Comparison of ENCODE assay signal across 18 cellular contexts in the genomic region with DNA sequence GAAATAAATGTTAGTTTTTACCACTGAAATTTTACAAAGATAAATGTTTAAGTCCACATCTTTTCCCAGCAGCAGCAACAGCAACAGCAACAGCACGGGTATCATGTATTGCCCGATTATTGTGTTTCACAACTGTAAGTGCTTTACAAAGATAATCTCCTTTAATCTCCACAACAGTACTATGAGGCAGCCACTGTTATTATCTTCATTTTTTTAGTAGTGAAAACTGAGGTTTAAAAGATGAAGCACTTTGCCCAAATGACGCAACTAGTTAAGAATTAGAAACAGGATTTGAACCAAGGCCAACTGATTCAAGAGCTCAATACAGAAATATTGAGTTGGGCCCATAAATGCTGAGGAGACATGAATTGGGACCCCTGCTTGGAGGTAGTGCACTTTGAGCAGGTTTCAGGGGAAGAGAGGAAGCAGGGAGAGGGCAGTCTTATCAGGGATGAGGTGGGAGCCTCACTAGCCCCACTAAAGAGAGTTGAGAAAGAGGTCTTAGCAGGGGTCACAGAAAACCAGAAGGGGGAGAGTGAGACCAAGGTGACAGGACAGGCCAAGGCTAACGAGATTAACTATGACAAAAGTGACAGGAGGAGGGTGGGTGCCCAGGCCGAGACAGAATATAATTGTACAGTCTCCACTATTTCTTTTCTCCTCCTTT. TPM values are rescaled to one million over a fixed set of nuclear protein-coding genes. Genes with fewer than 3 reads are reported as not detected.
DNase-seq lines count a peak whose midpoint lies in the region; ATAC-seq and TF ChIP-seq lines count a peak whose summit lies in the region.
"Had no signal": no experiment of that assay in that cellular context is flagged by ENCODE, and none has a peak within 500 bp of the region (broad histone marks: within the 10 kb centered on the region; RNA-seq: fewer than 3 reads in every experiment).

No MANE protein-coding gene starts in this region.

- POLR2A ChIA-PET in activated CD8-positive, alpha-beta T cell treated with anti-CD3 and anti-CD28 coated beads, Interleukin-2, amount 10 ng/mL, durations not matched to agents 7 days and 5 days (lab: Charles Lee), result interaction anchor here (0.6 kb wide), 1 partner anchor 9 kb away, joined by 3 read pairs; no protein-coding TSS in a partner anchor
- POLR2A ChIA-PET in activated CD8-positive, alpha-beta T cell treated with anti-CD3 and anti-CD28 coated beads for 36 hours (lab: Charles Lee), result interaction anchor here (0.5 kb wide), 1 partner anchor 945 kb away, joined by 3 read pairs; no protein-coding TSS in a partner anchor

- no peaks in the 10 kb centered on the region for H3K9me3 Mint-ChIP-seq in activated CD8-positive, alpha-beta T cell treated with anti-CD3 and anti-CD28 coated beads, Interleukin-2, amount 10 ng/mL, durations not matched to agents 7 days and 5 days (ENCODE audit: insufficient read depth)
- no peaks in the 10 kb centered on the region for H3K9me3 Mint-ChIP-seq in activated CD8-positive, alpha-beta T cell treated with anti-CD3 and anti-CD28 coated beads for 36 hours

- intact Hi-C loops in activated CD8-positive, alpha-beta T cell treated with anti-CD3 and anti-CD28 coated beads for 36 hours (cut with micrococcal nuclease), result no loop called here

- DNase-seq in activated CD8-positive, alpha-beta T cell treated with anti-CD3 and anti-CD28 coated beads, Interleukin-2, amount 10 ng/mL, durations not matched to agents 7 days and 5 days, result peak; percentile 9
- DNase-seq in activated CD8-positive, alpha-beta T cell treated with anti-CD3 and anti-CD28 coated beads for 36 hours, result no peak
- peak; percentile 81 for DNase-seq in OCI-M1 (lab: John Stamatoyannopoulos, UW)
- peak; percentile 2 for DNase-seq in fibroblast of the aortic adventitia (ENCODE audit: low read depth)
- peak; percentile 11 for DNase-seq in retinal pigment epithelial cell (ENCODE audit: low read depth)
- no peak for DNase-seq in NCI-H526 (lab: John Stamatoyannopoulos, UW)
- DNase-seq in GM03348 (ENCODE audit: low spot score), result no peak
- no peak for DNase-seq in activated T-cell treated with anti-CD3 and anti-CD28 coated beads, Interleukin-2, amount 50 U/mL, for 48 hours
- DNase-seq: CD4-positive, CD25-positive, alpha-beta regulatory T cell; DMS79; KBM-7; NCI-H1092; NCI-H1694 treated with DMSO at 0.1 percent for 48 hours; NCI-H748 treated with DMSO at 0.1 percent for 48 hours had no signal

- no peak for ATAC-seq in activated CD8-positive, alpha-beta T cell treated with anti-CD3 and anti-CD28 coated beads, Interleukin-2, amount 10 ng/mL, durations not matched to agents 7 days and 5 days
- ATAC-seq in activated CD8-positive, alpha-beta T cell treated with anti-CD3 and anti-CD28 coated beads for 36 hours, result no peak
- ATAC-seq: Panc1, Right ventricle myocardium inferior had no signal

- no peak overlapping the region for H3K4me3 ChIP-seq in fibroblast of the aortic adventitia (ENCODE audit: low read depth, low read length)
- H3K4me3 ChIP-seq in retinal pigment epithelial cell (ENCODE audit: low read length), result no peak overlapping the region

- CTCF ChIA-PET in activated CD8-positive, alpha-beta T cell treated with anti-CD3 and anti-CD28 coated beads, Interleukin-2, amount 10 ng/mL, durations not matched to agents 7 days and 5 days (lab: Charles Lee), result interaction anchor here (1.1 to 1.4 kb wide), 2 partner anchors 8 to 234 kb away, joined by 3 to 4 read pairs; no protein-coding TSS in a partner anchor
- CTCF ChIA-PET in activated CD8-positive, alpha-beta T cell treated with anti-CD3 and anti-CD28 coated beads for 36 hours (lab: Charles Lee), result no interaction called here

- no peak overlapping the region for H3K27ac Mint-ChIP-seq in activated CD8-positive, alpha-beta T cell treated with anti-CD3 and anti-CD28 coated beads, Interleukin-2, amount 10 ng/mL, durations not matched to agents 7 days and 5 days
- H3K27ac Mint-ChIP-seq in activated CD8-positive, alpha-beta T cell treated with anti-CD3 and anti-CD28 coated beads for 36 hours, result no peak overlapping the region
- H3K27ac Mint-ChIP-seq: CD4-positive, CD25-positive, alpha-beta regulatory T cell had no signal

- no peak for TF ChIP-seq CTCF in activated CD8-positive, alpha-beta T cell treated with anti-CD3 and anti-CD28 coated beads for 36 hours (IDR thresholded peaks at IDR 0.05)
- TF ChIP-seq CTCF in fibroblast of the aortic adventitia (IDR thresholded peaks at IDR 0.05; ENCODE audit: insufficient read depth, low read length), result no peak
- no peak for TF ChIP-seq CTCF in retinal pigment epithelial cell (conservative IDR thresholded peaks at IDR 0.05; ENCODE audit: low read depth, low read length)

- peaks cover 6% of the 10 kb centered on the region for H3K36me3 Mint-ChIP-seq in activated CD8-positive, alpha-beta T cell treated with anti-CD3 and anti-CD28 coated beads, Interleukin-2, amount 10 ng/mL, durations not matched to agents 7 days and 5 days (ENCODE audit: low read depth)
- no peaks in the 10 kb centered on the region for H3K36me3 Mint-ChIP-seq in activated CD8-positive, alpha-beta T cell treated with anti-CD3 and anti-CD28 coated beads for 36 hours (ENCODE audit: low read depth)
- H3K36me3 Mint-ChIP-seq: CD4-positive, CD25-positive, alpha-beta regulatory T cell had no signal

- peaks cover 48% of the 10 kb centered on the region for H3K4me1 Mint-ChIP-seq in activated CD8-positive, alpha-beta T cell treated with anti-CD3 and anti-CD28 coated beads, Interleukin-2, amount 10 ng/mL, durations not matched to agents 7 days and 5 days (ENCODE audit: low read depth)
- peaks cover 31% of the 10 kb centered on the region for H3K4me1 Mint-ChIP-seq in activated CD8-positive, alpha-beta T cell treated with anti-CD3 and anti-CD28 coated beads for 36 hours (ENCODE audit: low read depth)

- H3K4me3 Mint-ChIP-seq in activated CD8-positive, alpha-beta T cell treated with anti-CD3 and anti-CD28 coated beads, Interleukin-2, amount 10 ng/mL, durations not matched to agents 7 days and 5 days, result no peak overlapping the region
- no peak overlapping the region for H3K4me3 Mint-ChIP-seq in activated CD8-positive, alpha-beta T cell treated with anti-CD3 and anti-CD28 coated beads for 36 hours
- H3K4me3 Mint-ChIP-seq: CD4-positive, CD25-positive, alpha-beta regulatory T cell had no signal

- peaks cover 11% of the 10 kb centered on the region for H3K27me3 Mint-ChIP-seq in activated CD8-positive, alpha-beta T cell treated with anti-CD3 and anti-CD28 coated beads, Interleukin-2, amount 10 ng/mL, durations not matched to agents 7 days and 5 days (ENCODE audit: low read depth)
- no peaks in the 10 kb centered on the region for H3K27me3 Mint-ChIP-seq in activated CD8-positive, alpha-beta T cell treated with anti-CD3 and anti-CD28 coated beads for 36 hours

RNA-seq across cellular contexts. Expression of gene KRT2, which starts 15.3 kb away (rescaled TPM):
- total RNA-seq in activated CD8-positive, alpha-beta T cell treated with anti-CD3 and anti-CD28 coated beads, Interleukin-2, amount 10 ng/mL, durations not matched to agents 7 days and 5 days, result under 1 TPM in 1 of 2 experiments, not detected in 1; 0.10 TPM
- not detected for total RNA-seq in activated CD8-positive, alpha-beta T cell treated with anti-CD3 and anti-CD28 coated beads for 36 hours
- total RNA-seq in fibroblast of the aortic adventitia (ENCODE audit: low replicate concordance), result not detected in 2 replicates
- total RNA-seq: A172, M059J, Right ventricle myocardium inferior had no signal

RNA-seq across cellular contexts. Expression of gene KRT73, which starts 18.4 kb away (rescaled TPM):
- total RNA-seq in activated CD8-positive, alpha-beta T cell treated with anti-CD3 and anti-CD28 coated beads, Interleukin-2, amount 10 ng/mL, durations not matched to agents 7 days and 5 days, result under 1 TPM; 0.45 to 0.91 TPM
- under 1 TPM in 1 of 2 experiments, not detected in 1; 0.20 TPM for total RNA-seq in activated CD8-positive, alpha-beta T cell treated with anti-CD3 and anti-CD28 coated beads for 36 hours
- not detected in 2 replicates for total RNA-seq in fibroblast of the aortic adventitia (ENCODE audit: low replicate concordance)
- total RNA-seq: A172, M059J, Right ventricle myocardium inferior had no signal

RNA-seq across cellular contexts. Expression of gene KRT72, which starts 35.5 kb away (rescaled TPM):
- under 1 TPM; 0.40 to 0.44 TPM for total RNA-seq in activated CD8-positive, alpha-beta T cell treated with anti-CD3 and anti-CD28 coated beads, Interleukin-2, amount 10 ng/mL, durations not matched to agents 7 days and 5 days
- under 1 TPM; 0.16 to 0.32 TPM for total RNA-seq in activated CD8-positive, alpha-beta T cell treated with anti-CD3 and anti-CD28 coated beads for 36 hours
- not detected in 2 replicates for total RNA-seq in fibroblast of the aortic adventitia (ENCODE audit: low replicate concordance)
- total RNA-seq: A172, M059J, Right ventricle myocardium inferior had no signal

RNA-seq across cellular contexts. Expression of gene KRT1, which starts 43.5 kb away (rescaled TPM):
- total RNA-seq in activated CD8-positive, alpha-beta T cell treated with anti-CD3 and anti-CD28 coated beads, Interleukin-2, amount 10 ng/mL, durations not matched to agents 7 days and 5 days, result not detected
- total RNA-seq in activated CD8-positive, alpha-beta T cell treated with anti-CD3 and anti-CD28 coated beads for 36 hours, result not detected
- total RNA-seq in fibroblast of the aortic adventitia (ENCODE audit: low replicate concordance), result not detected in 2 replicates
- total RNA-seq: A172, M059J, Right ventricle myocardium inferior had no signal

Comparison
In these comparisons a context has a peak if more than half of its experiments do, and no peak if none do; other contexts are left out.
1. DNase-seq: peak in activated CD8-positive, alpha-beta T cell treated with anti-CD3 and anti-CD28 coated beads, Interleukin-2, amount 10 ng/mL, durations not matched to agents 7 days and 5 days (single experiment), OCI-M1 (single experiment), fibroblast of the aortic adventitia (single experiment) and retinal pigment epithelial cell (single experiment); none in activated CD8-positive, alpha-beta T cell treated with anti-CD3 and anti-CD28 coated beads for 36 hours (single experiment), NCI-H526 (0 of 2), GM03348 (single experiment) and activated T-cell treated with anti-CD3 and anti-CD28 coated beads, Interleukin-2, amount 50 U/mL, for 48 hours (0 of 2).